ENCODE assay signal across 1 cellular context in genomic region chr6:31541658-31542521, GRCh38.
TF ChIP-seq lines count a peak whose summit lies in the region.

Gene DDX39B, minus strand, starts transcription at chr6:31542003. Its CDS starts 1,471 bp downstream, at chr6:31540532.

TF ChIP-seq in HEK293, 187 proteins besides CTCF, POLR2A, EP300 and RAD21 (continued from another document and continues in another):
- TF ChIP-seq ZNF629 (tag by site-specific recombination; IDR thresholded peaks at IDR 0.05) (peak; percentile 81), ZNF416 (tag by site-specific recombination; IDR thresholded peaks at IDR 0.05) (no peak), ZNF548 (tag by site-specific recombination; IDR thresholded peaks at IDR 0.05) (no peak), ZNF768 (tag by site-specific recombination; IDR thresholded peaks at IDR 0.05) (no peak), ZBTB11 (tag by site-specific recombination; conservative IDR thresholded peaks at IDR 0.05; ENCODE audit: low read depth) (peak; percentile 95), ZNF521 (tag by site-specific recombination; IDR thresholded peaks at IDR 0.05) (no peak), ZNF174 (tag by site-specific recombination; IDR thresholded peaks at IDR 0.05) (no peak), ZNF394 (tag by site-specific recombination; IDR thresholded peaks at IDR 0.05; ENCODE audit: borderline replicate concordance) (peak; percentile 85; the same call in 1 of the 2 replicates), ZNF157 (tag by site-specific recombination; IDR thresholded peaks at IDR 0.05) (no peak), ZBTB44 (tag by site-specific recombination; IDR thresholded peaks at IDR 0.05) (no peak), ZNF266 (tag by site-specific recombination; IDR thresholded peaks at IDR 0.05; ENCODE audit: low read depth) (no peak; the same call in 1 of the 2 replicates), ZNF555 (tag by site-specific recombination; conservative IDR thresholded peaks at IDR 0.05) (no peak), OVOL3 (tag by site-specific recombination; IDR thresholded peaks at IDR 0.05) (no peak; the same call in 1 of the 2 replicates), SALL2 (tag by site-specific recombination; IDR thresholded peaks at IDR 0.05; ENCODE audit: borderline replicate concordance) (no peak), ZNF513 (tag by site-specific recombination; IDR thresholded peaks at IDR 0.05) (peak; percentile 27; the same call in 1 of the 2 replicates), ZSCAN23 (tag by site-specific recombination; IDR thresholded peaks at IDR 0.05) (0 out of 2 replicates have a peak, but pooled peaks have one; percentile 65), ZIC2 (tag by site-specific recombination; IDR thresholded peaks at IDR 0.05) (peak; percentile 79), ZNF324 (tag by site-specific recombination; IDR thresholded peaks at IDR 0.05) (peak; percentile 88), PATZ1 (tag by site-specific recombination; IDR thresholded peaks at IDR 0.05) (no peak), ZNF24 (tag by site-specific recombination; IDR thresholded peaks at IDR 0.05) (peak; percentile 44), HOXC10 (CRISPR knock-in tag; IDR thresholded peaks at IDR 0.05) (0 out of 2 replicates have a peak, but pooled peaks have one; percentile 91), ZNF37A (tag by site-specific recombination; IDR thresholded peaks at IDR 0.05) (no peak), ZBTB1 (tag by site-specific recombination; IDR thresholded peaks at IDR 0.05) (no peak), ZNF433 (tag by site-specific recombination; IDR thresholded peaks at IDR 0.05; ENCODE audit: low read depth) (no peak), KLF16 (tag by site-specific recombination; IDR thresholded peaks at IDR 0.05) (peak; percentile 70; the same call in 1 of the 2 replicates), REST (tag by site-specific recombination; IDR thresholded peaks at IDR 0.05) (no peak; the same call in 1 of the 2 replicates), ZNF626 (tag by site-specific recombination; IDR thresholded peaks at IDR 0.05) (no peak), ZNF785 (tag by site-specific recombination; IDR thresholded peaks at IDR 0.05) (peak; percentile 47; the same call in 1 of the 2 replicates), PRDM10 (tag by site-specific recombination; IDR thresholded peaks at IDR 0.05) (peak; percentile 84), ZNF544 (tag by site-specific recombination; IDR thresholded peaks at IDR 0.05) (no peak), ZFP69B (tag by site-specific recombination; IDR thresholded peaks at IDR 0.05) (no peak; the same call in 1 of the 2 replicates), ZNF18 (tag by site-specific recombination; IDR thresholded peaks at IDR 0.05) (no peak), ZFP37 (tag by site-specific recombination; IDR thresholded peaks at IDR 0.05) (peak; percentile 97; the same call in 1 of the 2 replicates), HOXD13 (CRISPR knock-in tag; IDR thresholded peaks at IDR 0.05; ENCODE audit: borderline replicate concordance) (no peak), ZNF202 (tag by site-specific recombination; IDR thresholded peaks at IDR 0.05; ENCODE audit: borderline replicate concordance) (no peak), ZNF571 (tag by site-specific recombination; IDR thresholded peaks at IDR 0.05) (no peak), ZNF121 (tag by site-specific recombination; IDR thresholded peaks at IDR 0.05) (no peak; the same call in 1 of the 2 replicates), ZNF239 (tag by site-specific recombination; IDR thresholded peaks at IDR 0.05) (no peak), ZNF10 (tag by site-specific recombination; IDR thresholded peaks at IDR 0.05) (no peak), ZNF292 (tag by site-specific recombination; IDR thresholded peaks at IDR 0.05; ENCODE audit: borderline replicate concordance, low read depth) (no peak), ZNF560 (tag by site-specific recombination; IDR thresholded peaks at IDR 0.05; ENCODE audit: borderline replicate concordance) (no peak), AEBP2 (tag by site-specific recombination; IDR thresholded peaks at IDR 0.05; ENCODE audit: borderline replicate concordance) (no peak), KLF8 (tag by site-specific recombination; IDR thresholded peaks at IDR 0.05) (no peak; the same call in none of the 2 replicates), ZNF311 (tag by site-specific recombination; IDR thresholded peaks at IDR 0.05; ENCODE audit: borderline replicate concordance) (no peak), ZNF274 (IDR thresholded peaks at IDR 0.05; ENCODE audit: low read length) (no peak), ZNF274 (tag by site-specific recombination; IDR thresholded peaks at IDR 0.05; ENCODE audit: borderline replicate concordance) (no peak)
